Comparison of ENCODE assay signal across 1 cellular context in the genomic region with DNA sequence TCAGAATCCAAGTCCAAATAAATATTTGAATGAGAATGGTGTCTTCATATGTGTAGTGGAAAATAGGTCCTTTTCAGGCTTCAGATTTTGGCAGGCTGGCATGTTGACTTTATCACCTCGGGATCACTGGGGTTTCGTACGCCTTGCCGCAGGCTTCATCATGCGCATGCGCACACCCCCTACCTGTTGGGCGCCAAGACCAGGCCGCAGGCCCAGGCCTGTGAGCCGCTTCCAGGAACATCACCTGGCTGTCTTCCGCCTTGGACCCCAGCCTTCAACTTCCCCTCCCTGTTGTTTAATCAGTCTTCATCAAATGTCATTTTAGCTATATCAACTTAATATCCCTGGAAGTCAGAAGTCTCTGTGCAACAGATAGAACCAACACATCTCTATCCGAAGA.
TF ChIP-seq lines count a peak whose summit lies in the region.

No MANE protein-coding gene starts in this region.

TF ChIP-seq in GM23338, 12 proteins besides CTCF, POLR2A, EP300 and RAD21 (continued from another document):
- TF ChIP-seq, protein P1, sequence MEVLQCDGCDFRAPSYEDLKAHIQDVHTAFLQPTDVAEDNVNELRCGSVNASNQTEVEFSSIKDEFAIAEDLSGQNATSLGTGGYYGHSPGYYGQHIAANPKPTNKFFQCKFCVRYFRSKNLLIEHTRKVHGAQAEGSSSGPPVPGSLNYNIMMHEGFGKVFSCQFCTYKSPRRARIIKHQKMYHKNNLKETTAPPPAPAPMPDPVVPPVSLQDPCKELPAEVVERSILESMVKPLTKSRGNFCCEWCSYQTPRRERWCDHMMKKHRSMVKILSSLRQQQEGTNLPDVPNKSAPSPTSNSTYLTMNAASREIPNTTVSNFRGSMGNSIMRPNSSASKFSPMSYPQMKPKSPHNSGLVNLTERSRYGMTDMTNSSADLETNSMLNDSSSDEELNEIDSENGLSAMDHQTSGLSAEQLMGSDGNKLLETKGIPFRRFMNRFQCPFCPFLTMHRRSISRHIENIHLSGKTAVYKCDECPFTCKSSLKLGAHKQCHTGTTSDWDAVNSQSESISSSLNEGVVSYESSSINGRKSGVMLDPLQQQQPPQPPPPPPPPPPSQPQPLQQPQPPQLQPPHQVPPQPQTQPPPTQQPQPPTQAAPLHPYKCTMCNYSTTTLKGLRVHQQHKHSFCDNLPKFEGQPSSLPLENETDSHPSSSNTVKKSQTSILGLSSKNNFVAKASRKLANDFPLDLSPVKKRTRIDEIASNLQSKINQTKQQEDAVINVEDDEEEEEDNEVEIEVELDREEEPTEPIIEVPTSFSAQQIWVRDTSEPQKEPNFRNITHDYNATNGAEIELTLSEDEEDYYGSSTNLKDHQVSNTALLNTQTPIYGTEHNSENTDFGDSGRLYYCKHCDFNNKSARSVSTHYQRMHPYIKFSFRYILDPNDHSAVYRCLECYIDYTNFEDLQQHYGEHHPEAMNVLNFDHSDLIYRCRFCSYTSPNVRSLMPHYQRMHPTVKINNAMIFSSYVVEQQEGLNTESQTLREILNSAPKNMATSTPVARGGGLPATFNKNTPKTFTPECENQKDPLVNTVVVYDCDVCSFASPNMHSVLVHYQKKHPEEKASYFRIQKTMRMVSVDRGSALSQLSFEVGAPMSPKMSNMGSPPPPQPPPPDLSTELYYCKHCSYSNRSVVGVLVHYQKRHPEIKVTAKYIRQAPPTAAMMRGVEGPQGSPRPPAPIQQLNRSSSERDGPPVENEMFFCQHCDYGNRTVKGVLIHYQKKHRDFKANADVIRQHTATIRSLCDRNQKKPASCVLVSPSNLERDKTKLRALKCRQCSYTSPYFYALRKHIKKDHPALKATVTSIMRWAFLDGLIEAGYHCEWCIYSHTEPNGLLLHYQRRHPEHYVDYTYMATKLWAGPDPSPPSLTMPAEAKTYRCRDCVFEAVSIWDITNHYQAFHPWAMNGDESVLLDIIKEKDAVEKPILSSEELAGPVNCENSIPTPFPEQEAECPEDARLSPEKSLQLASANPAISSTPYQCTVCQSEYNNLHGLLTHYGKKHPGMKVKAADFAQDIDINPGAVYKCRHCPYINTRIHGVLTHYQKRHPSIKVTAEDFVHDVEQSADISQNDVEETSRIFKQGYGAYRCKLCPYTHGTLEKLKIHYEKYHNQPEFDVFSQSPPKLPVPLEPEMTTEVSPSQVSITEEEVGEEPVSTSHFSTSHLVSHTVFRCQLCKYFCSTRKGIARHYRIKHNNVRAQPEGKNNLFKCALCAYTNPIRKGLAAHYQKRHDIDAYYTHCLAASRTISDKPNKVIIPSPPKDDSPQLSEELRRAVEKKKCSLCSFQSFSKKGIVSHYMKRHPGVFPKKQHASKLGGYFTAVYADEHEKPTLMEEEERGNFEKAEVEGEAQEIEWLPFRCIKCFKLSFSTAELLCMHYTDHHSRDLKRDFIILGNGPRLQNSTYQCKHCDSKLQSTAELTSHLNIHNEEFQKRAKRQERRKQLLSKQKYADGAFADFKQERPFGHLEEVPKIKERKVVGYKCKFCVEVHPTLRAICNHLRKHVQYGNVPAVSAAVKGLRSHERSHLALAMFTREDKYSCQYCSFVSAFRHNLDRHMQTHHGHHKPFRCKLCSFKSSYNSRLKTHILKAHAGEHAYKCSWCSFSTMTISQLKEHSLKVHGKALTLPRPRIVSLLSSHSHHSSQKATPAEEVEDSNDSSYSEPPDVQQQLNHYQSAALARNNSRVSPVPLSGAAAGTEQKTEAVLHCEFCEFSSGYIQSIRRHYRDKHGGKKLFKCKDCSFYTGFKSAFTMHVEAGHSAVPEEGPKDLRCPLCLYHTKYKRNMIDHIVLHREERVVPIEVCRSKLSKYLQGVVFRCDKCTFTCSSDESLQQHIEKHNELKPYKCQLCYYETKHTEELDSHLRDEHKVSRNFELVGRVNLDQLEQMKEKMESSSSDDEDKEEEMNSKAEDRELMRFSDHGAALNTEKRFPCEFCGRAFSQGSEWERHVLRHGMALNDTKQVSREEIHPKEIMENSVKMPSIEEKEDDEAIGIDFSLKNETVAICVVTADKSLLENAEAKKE (CRISPR knock-in tag; IDR thresholded peaks at IDR 0.05) = no peak
- TF ChIP-seq EZH2phosphoT487 (IDR thresholded peaks at IDR 0.05; ENCODE audit: unreplicated experiment) (no peak), EZH2 (IDR thresholded peaks at IDR 0.05; ENCODE audit: low read depth, unreplicated experiment) (no peak)
